In the genomic region with DNA sequence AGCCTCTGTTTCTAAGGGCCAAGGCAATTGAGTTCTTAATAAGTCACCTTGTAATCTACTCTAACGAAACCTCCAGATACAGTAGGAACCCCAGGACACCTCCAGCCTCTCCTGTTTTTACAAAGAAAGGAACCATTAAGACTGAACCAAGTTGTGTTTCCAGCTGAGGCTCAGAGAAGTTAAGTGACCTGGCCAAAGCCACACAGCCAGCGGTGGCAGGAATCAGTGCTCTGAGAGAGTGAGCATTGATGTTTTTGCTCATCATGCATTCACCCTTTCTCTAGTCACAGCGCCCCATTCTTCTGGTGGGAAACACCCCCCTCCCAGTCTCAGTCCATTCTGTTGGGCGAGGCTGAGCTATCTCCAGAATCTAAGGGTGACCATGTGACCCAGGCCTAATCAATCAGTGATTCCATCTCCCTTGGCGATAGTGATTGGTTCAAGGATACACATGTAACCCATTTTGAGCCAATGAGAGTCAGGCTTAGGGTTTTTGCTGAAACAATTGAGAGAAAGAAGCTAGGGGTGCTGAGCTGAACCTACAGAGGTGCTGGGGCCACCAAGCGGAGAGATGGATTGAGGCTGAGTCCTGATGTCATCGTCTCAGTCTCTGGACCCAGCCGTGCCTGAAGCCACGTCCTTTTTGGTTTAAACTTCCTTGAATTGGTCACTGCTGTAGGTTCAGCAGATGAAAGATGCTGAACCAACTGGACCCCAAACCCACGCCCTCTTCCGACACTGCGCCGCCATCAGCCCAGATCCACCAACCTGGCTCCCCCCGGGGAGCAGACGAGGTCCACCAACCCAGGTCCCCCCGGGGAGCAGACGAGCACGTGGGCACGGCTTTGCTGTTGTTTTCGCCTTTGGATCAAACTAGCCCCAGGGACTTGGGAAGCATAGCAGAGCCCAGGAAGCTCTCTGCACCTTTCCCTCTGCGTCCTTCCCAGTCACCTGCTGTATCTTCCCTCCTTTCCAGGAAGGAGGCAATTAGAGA, we compare ENCODE assay signal across 19 cellular contexts.
"Had no signal": no experiment of that assay in that cellular context is flagged by ENCODE, and none has a peak within 500 bp of the region (broad histone marks: within the 10 kb centered on the region; RNA-seq: fewer than 3 reads in every experiment).

No MANE protein-coding gene starts in this region.

- H3K27me3 Mint-ChIP-seq: activated T-helper 17 cell treated with anti-CD3 and anti-CD28 coated beads, Interleukin-2, amount 50 U/mL, for 72 hours had no signal

- ATAC-seq: activated CD8-positive, alpha-beta memory T cell treated with anti-CD3 and anti-CD28 coated beads, Interleukin-2, amount 10 ng/mL, durations not matched to agents 7 days and 5 days; activated T-helper 17 cell treated with anti-CD3 and anti-CD28 coated beads, Interleukin-2, amount 50 U/mL, for 72 hours; left colon; stimulated activated naive CD8-positive, alpha-beta T cell treated with anti-CD3 and anti-CD28 coated beads, Interleukin-15, Interleukin-2, amounts not matched to agents 100 U/mL and 50 U/mL, for 24 hours had no signal

- H3K36me3 ChIP-seq: colonic mucosa, heart left ventricle, transverse colon, uterus had no signal

- H3K9me3 Mint-ChIP-seq: activated T-helper 17 cell treated with anti-CD3 and anti-CD28 coated beads, Interleukin-2, amount 50 U/mL, for 72 hours; central memory CD8-positive, alpha-beta T cell had no signal

- H3K27me3 ChIP-seq: colonic mucosa, heart left ventricle, transverse colon, uterus had no signal

- H3K4me1 ChIP-seq: colonic mucosa, uterus had no signal

- DNase-seq: activated CD4-positive, alpha-beta T cell treated with anti-CD3 and anti-CD28 coated beads, Interleukin-2, amount 50 U/mL, for 48 hours; activated CD8-positive, alpha-beta memory T cell treated with anti-CD3 and anti-CD28 coated beads, Interleukin-2, amount 10 ng/mL, durations not matched to agents 7 days and 5 days; activated naive CD4-positive, alpha-beta T cell treated with Interleukin-2 at 50 U/mL for 16 hours; anterior cingulate cortex; colonic mucosa; left colon; occipital lobe; stimulated activated CD4-positive, alpha-beta T cell treated with anti-CD3 and anti-CD28 coated beads, Interleukin-2, amount 100 ng/mL, for 24 hours; stimulated activated naive CD8-positive, alpha-beta T cell treated with anti-CD3 and anti-CD28 coated beads, Interleukin-15, Interleukin-2, amounts not matched to agents 100 U/mL and 50 U/mL, for 24 hours; substantia nigra; SW 1271; T-helper 2 cell; transverse colon had no signal

- H3K9me3 ChIP-seq: colonic mucosa, heart left ventricle, transverse colon, uterus had no signal

- H3K4me3 ChIP-seq: colonic mucosa, lung, transverse colon, uterus had no signal

- H3K27ac Mint-ChIP-seq: activated CD8-positive, alpha-beta memory T cell treated with anti-CD3 and anti-CD28 coated beads, Interleukin-2, amount 10 ng/mL, durations not matched to agents 7 days and 5 days; activated T-helper 17 cell treated with anti-CD3 and anti-CD28 coated beads, Interleukin-2, amount 50 U/mL, for 72 hours had no signal

- H3K36me3 Mint-ChIP-seq: activated CD8-positive, alpha-beta memory T cell treated with anti-CD3 and anti-CD28 coated beads, Interleukin-2, amount 10 ng/mL, durations not matched to agents 7 days and 5 days had no signal

- H3K27ac ChIP-seq: colonic mucosa, transverse colon, uterus, VCaP had no signal

- H3K4me1 Mint-ChIP-seq: activated T-helper 17 cell treated with anti-CD3 and anti-CD28 coated beads, Interleukin-2, amount 50 U/mL, for 72 hours; central memory CD8-positive, alpha-beta T cell had no signal

- H3K4me3 Mint-ChIP-seq: activated CD8-positive, alpha-beta memory T cell treated with anti-CD3 and anti-CD28 coated beads, Interleukin-2, amount 10 ng/mL, durations not matched to agents 7 days and 5 days; activated T-helper 17 cell treated with anti-CD3 and anti-CD28 coated beads, Interleukin-2, amount 50 U/mL, for 72 hours; central memory CD8-positive, alpha-beta T cell had no signal
